In genomic region chr15:81491414-81492101, GRCh38 we compare ENCODE assay signal across 1 cellular context.
A peak's percentile ranks its signal among the peaks of the same experiment; 100 is the strongest.
TF ChIP-seq lines count a peak whose summit lies in the region.

No MANE protein-coding gene starts in this region.

TF ChIP-seq in HEK293, 187 proteins besides CTCF, POLR2A, EP300 and RAD21 (continued from another document):
- TF ChIP-seq, protein P1, sequence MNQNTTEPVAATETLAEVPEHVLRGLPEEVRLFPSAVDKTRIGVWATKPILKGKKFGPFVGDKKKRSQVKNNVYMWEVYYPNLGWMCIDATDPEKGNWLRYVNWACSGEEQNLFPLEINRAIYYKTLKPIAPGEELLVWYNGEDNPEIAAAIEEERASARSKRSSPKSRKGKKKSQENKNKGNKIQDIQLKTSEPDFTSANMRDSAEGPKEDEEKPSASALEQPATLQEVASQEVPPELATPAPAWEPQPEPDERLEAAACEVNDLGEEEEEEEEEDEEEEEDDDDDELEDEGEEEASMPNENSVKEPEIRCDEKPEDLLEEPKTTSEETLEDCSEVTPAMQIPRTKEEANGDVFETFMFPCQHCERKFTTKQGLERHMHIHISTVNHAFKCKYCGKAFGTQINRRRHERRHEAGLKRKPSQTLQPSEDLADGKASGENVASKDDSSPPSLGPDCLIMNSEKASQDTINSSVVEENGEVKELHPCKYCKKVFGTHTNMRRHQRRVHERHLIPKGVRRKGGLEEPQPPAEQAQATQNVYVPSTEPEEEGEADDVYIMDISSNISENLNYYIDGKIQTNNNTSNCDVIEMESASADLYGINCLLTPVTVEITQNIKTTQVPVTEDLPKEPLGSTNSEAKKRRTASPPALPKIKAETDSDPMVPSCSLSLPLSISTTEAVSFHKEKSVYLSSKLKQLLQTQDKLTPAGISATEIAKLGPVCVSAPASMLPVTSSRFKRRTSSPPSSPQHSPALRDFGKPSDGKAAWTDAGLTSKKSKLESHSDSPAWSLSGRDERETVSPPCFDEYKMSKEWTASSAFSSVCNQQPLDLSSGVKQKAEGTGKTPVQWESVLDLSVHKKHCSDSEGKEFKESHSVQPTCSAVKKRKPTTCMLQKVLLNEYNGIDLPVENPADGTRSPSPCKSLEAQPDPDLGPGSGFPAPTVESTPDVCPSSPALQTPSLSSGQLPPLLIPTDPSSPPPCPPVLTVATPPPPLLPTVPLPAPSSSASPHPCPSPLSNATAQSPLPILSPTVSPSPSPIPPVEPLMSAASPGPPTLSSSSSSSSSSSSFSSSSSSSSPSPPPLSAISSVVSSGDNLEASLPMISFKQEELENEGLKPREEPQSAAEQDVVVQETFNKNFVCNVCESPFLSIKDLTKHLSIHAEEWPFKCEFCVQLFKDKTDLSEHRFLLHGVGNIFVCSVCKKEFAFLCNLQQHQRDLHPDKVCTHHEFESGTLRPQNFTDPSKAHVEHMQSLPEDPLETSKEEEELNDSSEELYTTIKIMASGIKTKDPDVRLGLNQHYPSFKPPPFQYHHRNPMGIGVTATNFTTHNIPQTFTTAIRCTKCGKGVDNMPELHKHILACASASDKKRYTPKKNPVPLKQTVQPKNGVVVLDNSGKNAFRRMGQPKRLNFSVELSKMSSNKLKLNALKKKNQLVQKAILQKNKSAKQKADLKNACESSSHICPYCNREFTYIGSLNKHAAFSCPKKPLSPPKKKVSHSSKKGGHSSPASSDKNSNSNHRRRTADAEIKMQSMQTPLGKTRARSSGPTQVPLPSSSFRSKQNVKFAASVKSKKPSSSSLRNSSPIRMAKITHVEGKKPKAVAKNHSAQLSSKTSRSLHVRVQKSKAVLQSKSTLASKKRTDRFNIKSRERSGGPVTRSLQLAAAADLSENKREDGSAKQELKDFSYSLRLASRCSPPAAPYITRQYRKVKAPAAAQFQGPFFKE (tag by site-specific recombination; IDR thresholded peaks at IDR 0.05; ENCODE audit: borderline replicate concordance): no peak
- no peak for TF ChIP-seq INSM2 (tag by site-specific recombination; IDR thresholded peaks at IDR 0.05)
- TF ChIP-seq BCL11A (tag by site-specific recombination; IDR thresholded peaks at IDR 0.05; ENCODE audit: low read depth): no peak
- TF ChIP-seq, protein P2, sequence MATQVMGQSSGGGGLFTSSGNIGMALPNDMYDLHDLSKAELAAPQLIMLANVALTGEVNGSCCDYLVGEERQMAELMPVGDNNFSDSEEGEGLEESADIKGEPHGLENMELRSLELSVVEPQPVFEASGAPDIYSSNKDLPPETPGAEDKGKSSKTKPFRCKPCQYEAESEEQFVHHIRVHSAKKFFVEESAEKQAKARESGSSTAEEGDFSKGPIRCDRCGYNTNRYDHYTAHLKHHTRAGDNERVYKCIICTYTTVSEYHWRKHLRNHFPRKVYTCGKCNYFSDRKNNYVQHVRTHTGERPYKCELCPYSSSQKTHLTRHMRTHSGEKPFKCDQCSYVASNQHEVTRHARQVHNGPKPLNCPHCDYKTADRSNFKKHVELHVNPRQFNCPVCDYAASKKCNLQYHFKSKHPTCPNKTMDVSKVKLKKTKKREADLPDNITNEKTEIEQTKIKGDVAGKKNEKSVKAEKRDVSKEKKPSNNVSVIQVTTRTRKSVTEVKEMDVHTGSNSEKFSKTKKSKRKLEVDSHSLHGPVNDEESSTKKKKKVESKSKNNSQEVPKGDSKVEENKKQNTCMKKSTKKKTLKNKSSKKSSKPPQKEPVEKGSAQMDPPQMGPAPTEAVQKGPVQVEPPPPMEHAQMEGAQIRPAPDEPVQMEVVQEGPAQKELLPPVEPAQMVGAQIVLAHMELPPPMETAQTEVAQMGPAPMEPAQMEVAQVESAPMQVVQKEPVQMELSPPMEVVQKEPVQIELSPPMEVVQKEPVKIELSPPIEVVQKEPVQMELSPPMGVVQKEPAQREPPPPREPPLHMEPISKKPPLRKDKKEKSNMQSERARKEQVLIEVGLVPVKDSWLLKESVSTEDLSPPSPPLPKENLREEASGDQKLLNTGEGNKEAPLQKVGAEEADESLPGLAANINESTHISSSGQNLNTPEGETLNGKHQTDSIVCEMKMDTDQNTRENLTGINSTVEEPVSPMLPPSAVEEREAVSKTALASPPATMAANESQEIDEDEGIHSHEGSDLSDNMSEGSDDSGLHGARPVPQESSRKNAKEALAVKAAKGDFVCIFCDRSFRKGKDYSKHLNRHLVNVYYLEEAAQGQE (tag by site-specific recombination; IDR thresholded peaks at IDR 0.05): no peak
- TF ChIP-seq ZSCAN23 (tag by site-specific recombination; IDR thresholded peaks at IDR 0.05): no peak
- no peak for TF ChIP-seq ZNF76 (tag by site-specific recombination; IDR thresholded peaks at IDR 0.05; ENCODE audit: borderline replicate concordance, low read depth)
- TF ChIP-seq, protein P3, sequence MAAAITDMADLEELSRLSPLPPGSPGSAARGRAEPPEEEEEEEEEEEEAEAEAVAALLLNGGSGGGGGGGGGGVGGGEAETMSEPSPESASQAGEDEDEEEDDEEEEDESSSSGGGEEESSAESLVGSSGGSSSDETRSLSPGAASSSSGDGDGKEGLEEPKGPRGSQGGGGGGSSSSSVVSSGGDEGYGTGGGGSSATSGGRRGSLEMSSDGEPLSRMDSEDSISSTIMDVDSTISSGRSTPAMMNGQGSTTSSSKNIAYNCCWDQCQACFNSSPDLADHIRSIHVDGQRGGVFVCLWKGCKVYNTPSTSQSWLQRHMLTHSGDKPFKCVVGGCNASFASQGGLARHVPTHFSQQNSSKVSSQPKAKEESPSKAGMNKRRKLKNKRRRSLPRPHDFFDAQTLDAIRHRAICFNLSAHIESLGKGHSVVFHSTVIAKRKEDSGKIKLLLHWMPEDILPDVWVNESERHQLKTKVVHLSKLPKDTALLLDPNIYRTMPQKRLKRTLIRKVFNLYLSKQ (tag by site-specific recombination; IDR thresholded peaks at IDR 0.05; ENCODE audit: borderline replicate concordance): no peak
- no peak for TF ChIP-seq ZNF544 (tag by site-specific recombination; IDR thresholded peaks at IDR 0.05)
- no peak for TF ChIP-seq ZNF560 (tag by site-specific recombination; IDR thresholded peaks at IDR 0.05; ENCODE audit: borderline replicate concordance)
- TF ChIP-seq ZNF133 (tag by site-specific recombination; IDR thresholded peaks at IDR 0.05): no peak
- TF ChIP-seq ZNF416 (tag by site-specific recombination; IDR thresholded peaks at IDR 0.05): no peak
- TF ChIP-seq ZXDB (tag by site-specific recombination; IDR thresholded peaks at IDR 0.05): no peak
- TF ChIP-seq FEZF1 (tag by site-specific recombination; IDR thresholded peaks at IDR 0.05): peak; percentile 76
- TF ChIP-seq BCL6B (tag by site-specific recombination; IDR thresholded peaks at IDR 0.05): peak; percentile 87
- TF ChIP-seq ZBTB11 (tag by site-specific recombination; conservative IDR thresholded peaks at IDR 0.05; ENCODE audit: low read depth): no peak
- no peak for TF ChIP-seq ZNF704 (tag by site-specific recombination; IDR thresholded peaks at IDR 0.05)
- TF ChIP-seq ZNF580 (tag by site-specific recombination; IDR thresholded peaks at IDR 0.05): no peak
- no peak for TF ChIP-seq ZNF302 (tag by site-specific recombination; IDR thresholded peaks at IDR 0.05; ENCODE audit: low read depth)
- no peak for TF ChIP-seq ZSCAN16 (tag by site-specific recombination; IDR thresholded peaks at IDR 0.05)
- peak; percentile 22; the same call in 1 of the 2 replicates for TF ChIP-seq TRIM28 (IDR thresholded peaks at IDR 0.05; ENCODE audit: borderline replicate concordance, low read length)
- TF ChIP-seq TCF7L2 (IDR thresholded peaks at IDR 0.05; ENCODE audit: borderline replicate concordance, low read depth, low read length): no peak
- TF ChIP-seq ZNF26 (tag by site-specific recombination; IDR thresholded peaks at IDR 0.05): no peak
